17 cellular contexts compared by ENCODE assay signal in the genomic region with DNA sequence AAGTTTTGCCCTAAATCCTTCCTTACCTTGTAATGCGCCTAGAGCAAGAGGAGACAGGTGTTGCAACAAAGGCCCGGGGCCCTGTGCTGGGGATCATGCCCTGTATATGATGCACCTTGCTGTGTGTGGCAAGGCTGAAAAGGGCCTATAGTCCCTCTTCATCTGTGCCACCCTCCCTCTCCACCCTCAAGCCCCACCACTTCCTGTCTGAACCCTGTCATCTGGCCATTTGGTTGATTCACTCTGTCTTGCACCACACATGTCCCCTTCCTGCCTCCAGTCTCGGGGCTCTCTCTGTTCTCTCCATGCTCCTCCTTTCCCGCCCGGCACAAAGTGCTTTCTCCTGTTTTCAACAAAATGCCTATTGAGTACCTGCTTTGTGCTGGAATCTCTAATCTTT. TPM values are rescaled to one million over a fixed set of nuclear protein-coding genes. Genes with fewer than 3 reads are reported as not detected.
A peak's percentile ranks its signal among the peaks of the same experiment; 100 is the strongest.
DNase-seq lines count a peak whose midpoint lies in the region; ATAC-seq and TF ChIP-seq lines count a peak whose summit lies in the region.
"Had no signal": no experiment of that assay in that cellular context is flagged by ENCODE, and none has a peak within 500 bp of the region (broad histone marks: within the 10 kb centered on the region; RNA-seq: fewer than 3 reads in every experiment).

No MANE protein-coding gene starts in this region.

- H3K9me3 ChIP-seq in right cardiac atrium (ENCODE audit: control insufficient read depth, low read length): no peaks in the 10 kb centered on the region

- CTCF ChIA-PET in activated naive CD4-positive, alpha-beta T cell treated with anti-CD3 and anti-CD28 coated beads for 36 hours (lab: Charles Lee): interaction anchor here (0.9 kb wide), 1 partner anchor 15 kb away, joined by 3 read pairs; no protein-coding TSS in a partner anchor
- CTCF ChIA-PET in activated CD8-positive, alpha-beta T cell treated with anti-CD3 and anti-CD28 coated beads, Interleukin-2, amount 10 ng/mL, durations not matched to agents 7 days and 5 days (lab: Charles Lee): no interaction called here

- H3K4me1 Mint-ChIP-seq in activated naive CD4-positive, alpha-beta T cell treated with anti-CD3 and anti-CD28 coated beads for 36 hours (ENCODE audit: low read depth): peaks cover 20% of the 10 kb centered on the region
- peaks cover 29% of the 10 kb centered on the region for H3K4me1 Mint-ChIP-seq in activated CD8-positive, alpha-beta T cell treated with anti-CD3 and anti-CD28 coated beads, Interleukin-2, amount 10 ng/mL, durations not matched to agents 7 days and 5 days (ENCODE audit: low read depth)

- no peaks in the 10 kb centered on the region for H3K27me3 Mint-ChIP-seq in activated naive CD4-positive, alpha-beta T cell treated with anti-CD3 and anti-CD28 coated beads for 36 hours (ENCODE audit: low read depth)
- no peaks in the 10 kb centered on the region for H3K27me3 Mint-ChIP-seq in activated CD8-positive, alpha-beta T cell treated with anti-CD3 and anti-CD28 coated beads, Interleukin-2, amount 10 ng/mL, durations not matched to agents 7 days and 5 days (ENCODE audit: low read depth)
- H3K27me3 Mint-ChIP-seq: stimulated activated naive CD8-positive, alpha-beta T cell treated with anti-CD3 and anti-CD28 coated beads, Interleukin-15, Interleukin-2, amounts not matched to agents 100 ng/mL and 50 ng/mL, for 24 hours had no signal

- no peaks in the 10 kb centered on the region for H3K36me3 Mint-ChIP-seq in activated naive CD4-positive, alpha-beta T cell treated with anti-CD3 and anti-CD28 coated beads for 36 hours (ENCODE audit: low read depth)
- no peaks in the 10 kb centered on the region for H3K36me3 Mint-ChIP-seq in activated CD8-positive, alpha-beta T cell treated with anti-CD3 and anti-CD28 coated beads, Interleukin-2, amount 10 ng/mL, durations not matched to agents 7 days and 5 days (ENCODE audit: low read depth)

- H3K27ac ChIP-seq in right cardiac atrium (ENCODE audit: low read length): no peak overlapping the region
- H3K27ac ChIP-seq: parathyroid adenoma had no signal

- intact Hi-C loops in activated naive CD4-positive, alpha-beta T cell treated with anti-CD3 and anti-CD28 coated beads for 36 hours (cut with micrococcal nuclease): no loop called here
- intact Hi-C loops in right cardiac atrium (cut with DNase I): no loop called here

- H3K4me3 ChIP-seq in NB4 (ENCODE audit: low read depth, low read length) (no peak overlapping the region), right cardiac atrium (ENCODE audit: low read length) (no peak overlapping the region)

- H3K27ac Mint-ChIP-seq in activated naive CD4-positive, alpha-beta T cell treated with anti-CD3 and anti-CD28 coated beads for 36 hours: peak overlapping the region; percentile 50
- no peak overlapping the region for H3K27ac Mint-ChIP-seq in activated CD8-positive, alpha-beta T cell treated with anti-CD3 and anti-CD28 coated beads, Interleukin-2, amount 10 ng/mL, durations not matched to agents 7 days and 5 days
- H3K27ac Mint-ChIP-seq: stimulated activated naive CD8-positive, alpha-beta T cell treated with anti-CD3 and anti-CD28 coated beads, Interleukin-15, Interleukin-2, amounts not matched to agents 100 ng/mL and 50 ng/mL, for 24 hours had no signal

- POLR2A ChIA-PET in activated CD8-positive, alpha-beta T cell treated with anti-CD3 and anti-CD28 coated beads, Interleukin-2, amount 10 ng/mL, durations not matched to agents 7 days and 5 days (lab: Charles Lee): interaction anchor here (2.5 kb wide), 1 partner anchor 11 kb away, joined by 6 read pairs; a partner anchor contains a TSS

- WGBS in right cardiac atrium: 85% methylated on average over 5 of the region's 5 CpGs

- ATAC-seq in activated CD8-positive, alpha-beta T cell treated with anti-CD3 and anti-CD28 coated beads, Interleukin-2, amount 10 ng/mL, durations not matched to agents 7 days and 5 days: peak; percentile 42
- peak; percentile 66 for ATAC-seq in stimulated activated naive CD8-positive, alpha-beta T cell treated with anti-CD3 and anti-CD28 coated beads, Interleukin-15, Interleukin-2, amounts not matched to agents 100 U/mL and 50 U/mL, for 24 hours
- ATAC-seq in right cardiac atrium (no peak), GM19467 (IDR thresholded peaks at IDR 0.05; ENCODE audit: unreplicated experiment) (no peak)
- ATAC-seq: activated T-cell treated with anti-CD3 and anti-CD28 coated beads, Interleukin-2, amount 50 U/mL, for 4 hours; left ventricle myocardium superior had no signal

- TF ChIP-seq CTCF in NB4 (IDR thresholded peaks at IDR 0.05; ENCODE audit: low read depth, low read length): no peak

- no peaks in the 10 kb centered on the region for H3K9me3 Mint-ChIP-seq in activated naive CD4-positive, alpha-beta T cell treated with anti-CD3 and anti-CD28 coated beads for 36 hours
- no peaks in the 10 kb centered on the region for H3K9me3 Mint-ChIP-seq in activated CD8-positive, alpha-beta T cell treated with anti-CD3 and anti-CD28 coated beads, Interleukin-2, amount 10 ng/mL, durations not matched to agents 7 days and 5 days (ENCODE audit: insufficient read depth)
- H3K9me3 Mint-ChIP-seq: activated T-cell treated with anti-CD3 and anti-CD28 coated beads, Interleukin-2, amount 50 U/mL, for 4 hours; stimulated activated naive CD8-positive, alpha-beta T cell treated with anti-CD3 and anti-CD28 coated beads, Interleukin-15, Interleukin-2, amounts not matched to agents 100 ng/mL and 50 ng/mL, for 24 hours had no signal

- no peaks in the 10 kb centered on the region for H3K4me1 ChIP-seq in right cardiac atrium (ENCODE audit: control insufficient read depth, insufficient read depth, low read length)
- H3K4me1 ChIP-seq: parathyroid adenoma had no signal

- peak; percentile 17 for DNase-seq in activated naive CD4-positive, alpha-beta T cell treated with anti-CD3 and anti-CD28 coated beads for 36 hours
- DNase-seq in activated naive CD4-positive, alpha-beta T cell treated with Interleukin-2 at 50 U/mL for 16 hours: no peak
- DNase-seq in NB4 (ENCODE audit: low read depth) (peak; percentile 89), right cardiac atrium (no peak), NAMALWA (ENCODE audit: low spot score) (no peak)
- DNase-seq in activated CD8-positive, alpha-beta T cell treated with anti-CD3 and anti-CD28 coated beads, Interleukin-2, amount 10 ng/mL, durations not matched to agents 7 days and 5 days: peak; percentile 49
- peak; percentile 21 for DNase-seq in stimulated activated naive CD8-positive, alpha-beta T cell treated with anti-CD3 and anti-CD28 coated beads, Interleukin-15, Interleukin-2, amounts not matched to agents 100 U/mL and 50 U/mL, for 24 hours
- DNase-seq: activated CD4-positive, CD25-positive, alpha-beta regulatory T cell; activated T-cell treated with anti-CD3 and anti-CD28 coated beads, Interleukin-2, amount 50 U/mL, for 4 hours; anterior cingulate cortex; Calu3; left ventricle myocardium superior; NCI-H187 treated with DMSO at 0.1 percent for 48 hours; NCI-H510A had no signal

- no peaks in the 10 kb centered on the region for H3K27me3 ChIP-seq in right cardiac atrium (ENCODE audit: control insufficient read depth, insufficient read depth)

- no peak for TF ChIP-seq POLR2A in NB4 (IDR thresholded peaks at IDR 0.05; ENCODE audit: extremely low read depth, insufficient read length)

- H3K4me3 Mint-ChIP-seq in activated naive CD4-positive, alpha-beta T cell treated with anti-CD3 and anti-CD28 coated beads for 36 hours: no peak overlapping the region
- no peak overlapping the region for H3K4me3 Mint-ChIP-seq in activated CD8-positive, alpha-beta T cell treated with anti-CD3 and anti-CD28 coated beads, Interleukin-2, amount 10 ng/mL, durations not matched to agents 7 days and 5 days
- H3K4me3 Mint-ChIP-seq: activated T-cell treated with anti-CD3 and anti-CD28 coated beads, Interleukin-2, amount 50 U/mL, for 4 hours; stimulated activated naive CD8-positive, alpha-beta T cell treated with anti-CD3 and anti-CD28 coated beads, Interleukin-15, Interleukin-2, amounts not matched to agents 100 ng/mL and 50 ng/mL, for 24 hours had no signal

RNA-seq across cellular contexts. Expression of a gene that starts 11.5 kb away (rescaled TPM):
- total RNA-seq in activated naive CD4-positive, alpha-beta T cell treated with anti-CD3 and anti-CD28 coated beads for 36 hours: 100 to 1,000 TPM in 1 of 2 experiments, 10 to 100 TPM in 1; 98.4 to 101 TPM
- 10 to 100 TPM; 53.3 to 55.0 TPM for total RNA-seq in activated CD8-positive, alpha-beta T cell treated with anti-CD3 and anti-CD28 coated beads, Interleukin-2, amount 10 ng/mL, durations not matched to agents 7 days and 5 days
- 10 to 100 TPM; 64.6 to 80.7 (median 70.2) TPM for total RNA-seq in right cardiac atrium
- 68.4 TPM for polyA plus RNA-seq in right cardiac atrium

RNA-seq across cellular contexts. Expression of a gene that starts 41.0 kb away (rescaled TPM):
- total RNA-seq in activated naive CD4-positive, alpha-beta T cell treated with anti-CD3 and anti-CD28 coated beads for 36 hours: under 1 TPM; 0.38 to 0.54 TPM
- total RNA-seq in activated CD8-positive, alpha-beta T cell treated with anti-CD3 and anti-CD28 coated beads, Interleukin-2, amount 10 ng/mL, durations not matched to agents 7 days and 5 days: under 1 TPM; 0.21 to 0.29 TPM
- 100 to 1,000 TPM; 130 to 246 (median 191) TPM for total RNA-seq in right cardiac atrium
- polyA plus RNA-seq in right cardiac atrium: 113 TPM

Comparison
In these comparisons a context has a peak if more than half of its experiments do, and no peak if none do; other contexts are left out.
1. DNase-seq: peak in activated naive CD4-positive, alpha-beta T cell treated with anti-CD3 and anti-CD28 coated beads for 36 hours (single experiment), NB4 (single experiment), activated CD8-positive, alpha-beta T cell treated with anti-CD3 and anti-CD28 coated beads, Interleukin-2, amount 10 ng/mL, durations not matched to agents 7 days and 5 days (single experiment) and stimulated activated naive CD8-positive, alpha-beta T cell treated with anti-CD3 and anti-CD28 coated beads, Interleukin-15, Interleukin-2, amounts not matched to agents 100 U/mL and 50 U/mL, for 24 hours (single experiment); none in activated naive CD4-positive, alpha-beta T cell treated with Interleukin-2 at 50 U/mL for 16 hours (single experiment), right cardiac atrium (0 of 3) and NAMALWA (single experiment).
2. ATAC-seq: peak in activated CD8-positive, alpha-beta T cell treated with anti-CD3 and anti-CD28 coated beads, Interleukin-2, amount 10 ng/mL, durations not matched to agents 7 days and 5 days (single experiment) and stimulated activated naive CD8-positive, alpha-beta T cell treated with anti-CD3 and anti-CD28 coated beads, Interleukin-15, Interleukin-2, amounts not matched to agents 100 U/mL and 50 U/mL, for 24 hours (single experiment); none in right cardiac atrium (0 of 2) and GM19467 (single experiment).
3. RNA of a gene that starts 41.0 kb away (total RNA-seq): 130 to 246 TPM in right cardiac atrium; 0.38 to 0.54 TPM in activated naive CD4-positive, alpha-beta T cell treated with anti-CD3 and anti-CD28 coated beads for 36 hours and 0.21 to 0.29 TPM in activated CD8-positive, alpha-beta T cell treated with anti-CD3 and anti-CD28 coated beads, Interleukin-2, amount 10 ng/mL, durations not matched to agents 7 days and 5 days; every median in the first group is over 10 times any median in the second.